9 cellular contexts compared by ENCODE assay signal in genomic region chr5:165209101-165209727, GRCh38.
DNase-seq lines count a peak whose midpoint lies in the region; ATAC-seq and TF ChIP-seq lines count a peak whose summit lies in the region.
"Had no signal": no experiment of that assay in that cellular context is flagged by ENCODE, and none has a peak within 500 bp of the region (broad histone marks: within the 10 kb centered on the region; RNA-seq: fewer than 3 reads in every experiment).

No MANE protein-coding gene starts in this region.

- H3K27ac ChIP-seq in dorsolateral prefrontal cortex = no peak overlapping the region

- no peaks in the 10 kb centered on the region for H3K4me1 Mint-ChIP-seq in osteocyte (ENCODE audit: unreplicated experiment)

- no peaks in the 10 kb centered on the region for H3K9me3 Mint-ChIP-seq in osteocyte (ENCODE audit: unreplicated experiment)

- no peak overlapping the region for H3K4me3 Mint-ChIP-seq in osteocyte (ENCODE audit: unreplicated experiment)

- intact Hi-C loops in dorsolateral prefrontal cortex (cut with DNase I) = loop anchor here in 1 of 2 donors (10.0 kb wide), 1 partner anchor 1194 kb away; no protein-coding TSS in a partner anchor

- no peak for ATAC-seq in GM19463 (IDR thresholded peaks at IDR 0.05; ENCODE audit: unreplicated experiment)

- no peak overlapping the region for H3K4me3 ChIP-seq in dorsolateral prefrontal cortex
- H3K4me3 ChIP-seq: BLaER1 treated with 17β-estradiol and CSF1 and Interleukin-3, amounts not matched to agents 10 nM and 100 nM had no signal

- H3K27ac Mint-ChIP-seq in osteocyte (ENCODE audit: unreplicated experiment) = no peak overlapping the region

- TF ChIP-seq CTCF in dorsolateral prefrontal cortex (IDR thresholded peaks at IDR 0.05 in 54 of 56, conservative IDR thresholded peaks at IDR 0.05 in 2 of 56; ENCODE audit: low read depth in 1 of 56, partially characterized antibody in 56 of 56) = peak; percentile 58 to 89 (median 77)
- TF ChIP-seq CTCF in osteocyte (IDR thresholded peaks at IDR 0.05) = peak; percentile 72

- no peaks in the 10 kb centered on the region for H3K36me3 Mint-ChIP-seq in osteocyte (ENCODE audit: unreplicated experiment)

- H3K27me3 Mint-ChIP-seq in osteocyte (ENCODE audit: unreplicated experiment) = no peaks in the 10 kb centered on the region

- H3K27me3 ChIP-seq in dorsolateral prefrontal cortex = no peaks in the 10 kb centered on the region
- H3K27me3 ChIP-seq: BLaER1 treated with 17β-estradiol and CSF1 and Interleukin-3, amounts not matched to agents 10 nM and 100 nM had no signal

- DNase-seq in NCI-H1417 (lab: John Stamatoyannopoulos, UW) = peak in 2 of 3 experiments; percentile 15 to 66
- no peak for DNase-seq in NCI-H1417 treated with DMSO at 0.1 percent for 48 hours (lab: John Stamatoyannopoulos, UW)
- peak; percentile 40 for DNase-seq in NCI-H446 treated with DMSO at 0.1 percent for 48 hours (lab: John Stamatoyannopoulos, UW)
- no peak for DNase-seq in dorsolateral prefrontal cortex
- no peak for DNase-seq in osteocyte (ENCODE audit: extremely low spot score, unreplicated experiment)
- DNase-seq in HK-2 (ENCODE audit: unreplicated experiment) = no peak
- no peak for DNase-seq in T-helper 9 cell

Comparison
In these comparisons a context has a peak if more than half of its experiments do, and no peak if none do; other contexts are left out.
1. DNase-seq: peak in NCI-H1417 (2 of 3) and NCI-H446 treated with DMSO at 0.1 percent for 48 hours (single experiment); none in NCI-H1417 treated with DMSO at 0.1 percent for 48 hours (single experiment), dorsolateral prefrontal cortex (0 of 10), osteocyte (single experiment), HK-2 (single experiment) and T-helper 9 cell (single experiment).